Comparison of ENCODE assay signal across 14 cellular contexts in genomic region chr6:106273087-106273486, GRCh38. TPM values are rescaled to one million over a fixed set of nuclear protein-coding genes. Genes with fewer than 3 reads are reported as not detected.
DNase-seq lines count a peak whose midpoint lies in the region; ATAC-seq and TF ChIP-seq lines count a peak whose summit lies in the region.
"Had no signal": no experiment of that assay in that cellular context is flagged by ENCODE, and none has a peak within 500 bp of the region (broad histone marks: within the 10 kb centered on the region; RNA-seq: fewer than 3 reads in every experiment).

No MANE protein-coding gene starts in this region.

- ATAC-seq in GM18502 (IDR thresholded peaks at IDR 0.05; ENCODE audit: poor library complexity, unreplicated experiment) (peak; percentile 60), GM19395 (IDR thresholded peaks at IDR 0.05; ENCODE audit: unreplicated experiment) (peak; percentile 77), HG02884 (IDR thresholded peaks at IDR 0.05; ENCODE audit: unreplicated experiment) (peak; percentile 75), T-cell (replicated peaks in 1 of 4) (no peak), HG03095 (IDR thresholded peaks at IDR 0.05; ENCODE audit: unreplicated experiment) (no peak)
- ATAC-seq: WTC11 had no signal

- peak overlapping the region; percentile 15 to 58 for H3K27ac Mint-ChIP-seq in T-cell
- H3K27ac Mint-ChIP-seq: WTC11 had no signal

- POLR2A ChIA-PET in T-cell (lab: Charles Lee), result no interaction called here

- no peak overlapping the region for H3K4me3 Mint-ChIP-seq in T-cell
- H3K4me3 Mint-ChIP-seq: WTC11 had no signal

- H3K27me3 Mint-ChIP-seq in T-cell, result no peaks in the 10 kb centered on the region

- no peak for TF ChIP-seq POLR2A in erythroblast (IDR thresholded peaks at IDR 0.05; ENCODE audit: low read length)

- peaks cover 11 to 33% (median 17%) of the 10 kb centered on the region in 3 donors for H3K4me1 Mint-ChIP-seq in T-cell

- peaks cover 0 to 4% (median 0%) of the 10 kb centered on the region in 3 donors for H3K9me3 Mint-ChIP-seq in T-cell

- CTCF ChIA-PET in T-cell (lab: Charles Lee), result interaction anchor here (0.6 to 1.9 kb wide), 3 partner anchors 50 to 1483 kb away, joined by 3 to 8 read pairs (median 5); no protein-coding TSS in a partner anchor

- DNase-seq in T-cell (no peak), iPS-NIHi7 (ENCODE audit: extremely low spot score) (no peak), erythroblast (lab: John Stamatoyannopoulos, UW) (no peak)
- DNase-seq in stimulated activated CD4-positive, alpha-beta T cell treated with anti-CD3 and anti-CD28 coated beads, Interleukin-12 subunit alpha, Interleukin-12 subunit beta, amount 100 ng/mL, for 4 hours, result no peak
- DNase-seq: GM23248, NCI-H1105 treated with DMSO at 0.1 percent for 48 hours, NCI-H526 treated with DMSO at 0.1 percent for 48 hours, nucleus accumbens, SHP77 treated with DMSO at 0.1 percent for 48 hours had no signal

- peaks cover 17% of the 10 kb centered on the region for H3K36me3 Mint-ChIP-seq in T-cell

RNA-seq across cellular contexts. Expression of gene ATG5, which starts 52.5 kb away (rescaled TPM):
- 10 to 100 TPM; 20.4 to 28.7 (median 23.7) TPM for total RNA-seq in T-cell

Comparison
In these comparisons a context has a peak if more than half of its experiments do, and no peak if none do; other contexts are left out.
1. ATAC-seq: peak in GM18502 (single experiment), GM19395 (single experiment) and HG02884 (single experiment); none in T-cell (0 of 4) and HG03095 (single experiment).